18 cellular contexts compared by ENCODE assay signal in the genomic region with DNA sequence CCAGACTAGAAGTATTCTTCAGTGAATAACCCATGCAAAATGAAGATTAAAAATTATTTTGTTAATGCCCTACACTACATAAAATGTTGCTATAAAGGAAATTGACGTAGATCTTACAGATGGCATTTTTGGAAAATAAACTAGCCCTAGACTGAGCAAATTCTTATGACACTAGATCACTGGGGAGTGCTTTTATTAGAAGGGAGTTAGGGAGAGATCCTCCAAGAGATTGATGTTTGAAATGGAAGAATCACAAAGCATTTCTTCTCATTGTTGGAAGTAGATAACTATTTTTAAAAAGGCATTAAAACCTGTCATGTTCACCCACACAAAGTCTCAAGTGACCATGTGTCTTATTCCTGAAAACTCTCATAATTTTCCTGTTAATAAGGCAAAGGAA.
DNase-seq lines count a peak whose midpoint lies in the region; ATAC-seq and TF ChIP-seq lines count a peak whose summit lies in the region.
"Had no signal": no experiment of that assay in that cellular context is flagged by ENCODE, and none has a peak within 500 bp of the region (broad histone marks: within the 10 kb centered on the region; RNA-seq: fewer than 3 reads in every experiment).

No MANE protein-coding gene starts in this region.

- H3K27ac ChIP-seq in mesodermal cell (ENCODE audit: low read depth, low read length, severe bottlenecking) = peak overlapping the region; percentile 62
- H3K27ac ChIP-seq: heart left ventricle, vagina, WERI-Rb-1 had no signal

- POLR2A ChIA-PET in GM10248 (lab: Yijun Ruan, JAX) = no interaction called here

- H3K36me3 ChIP-seq in mesodermal cell (ENCODE audit: control insufficient read depth, insufficient read depth, low read length) = no peaks in the 10 kb centered on the region
- H3K36me3 ChIP-seq: heart left ventricle, vagina, WERI-Rb-1 had no signal

- CTCF ChIA-PET in GM10248 (lab: Yijun Ruan, JAX) = no interaction called here

- H3K4me3 Mint-ChIP-seq in stimulated activated effector memory CD8-positive, alpha-beta T cell treated with anti-CD3 and anti-CD28 coated beads, Interleukin-12 subunit alpha, Interleukin-12 subunit beta, amount 100 ng/mL, for 72 hours = no peak overlapping the region
- H3K4me3 Mint-ChIP-seq: CD4-positive, alpha-beta memory T cell; T-helper 2 cell treated with Interferon-gamma antibody and Interleukin-4, amounts not matched to agents 5 μg/mL and 100 μg/mL, for 36 hours had no signal

- WGBS in mesodermal cell (ENCODE audit: insufficient coverage in 2 of 2), 2 experiments = no CpG with 5 or more reads among the region's 1 CpG

- no peak overlapping the region for H3K27ac Mint-ChIP-seq in stimulated activated effector memory CD8-positive, alpha-beta T cell treated with anti-CD3 and anti-CD28 coated beads, Interleukin-12 subunit alpha, Interleukin-12 subunit beta, amount 100 ng/mL, for 72 hours
- H3K27ac Mint-ChIP-seq: CD4-positive, alpha-beta memory T cell; T-helper 2 cell treated with Interferon-gamma antibody and Interleukin-4, amounts not matched to agents 5 μg/mL and 100 μg/mL, for 36 hours had no signal

- H3K9me3 ChIP-seq in mesodermal cell (ENCODE audit: control insufficient read depth, low read length) = peaks cover 11% of the 10 kb centered on the region
- H3K9me3 ChIP-seq: vagina had no signal

- intact Hi-C loops in sciatic nerve (cut with DNase I) (no loop called here), left cardiac atrium (cut with DNase I) (no loop called here)

- H3K4me3 ChIP-seq in AG09309 (ENCODE audit: control insufficient read depth, low read depth, low read length) (no peak overlapping the region), choroid plexus epithelial cell (ENCODE audit: low read depth, low read length) (no peak overlapping the region), mesodermal cell (ENCODE audit: extremely low read depth, insufficient read depth, low read length, poor library complexity, severe bottlenecking) (no peak overlapping the region)
- H3K4me3 ChIP-seq: heart left ventricle, vagina had no signal

- no peak for ATAC-seq in stimulated activated effector memory CD8-positive, alpha-beta T cell treated with anti-CD3 and anti-CD28 coated beads, Interleukin-12 subunit alpha, Interleukin-12 subunit beta, amount 100 ng/mL, for 72 hours
- ATAC-seq in sciatic nerve (no peak), left cardiac atrium (no peak)
- ATAC-seq: heart left ventricle had no signal

- no peak for TF ChIP-seq CTCF in AG09309 (IDR thresholded peaks at IDR 0.05; ENCODE audit: control insufficient read depth, insufficient read depth, low read depth, low read length, missing control alignments)
- TF ChIP-seq CTCF in choroid plexus epithelial cell (conservative IDR thresholded peaks at IDR 0.05; ENCODE audit: low read depth, low read length) = no peak
- TF ChIP-seq CTCF in GM10248 (IDR thresholded peaks at IDR 0.05; ENCODE audit: control extremely low read depth, extremely low read depth, low read depth, missing control alignments) = no peak

- no peaks in the 10 kb centered on the region for H3K4me1 Mint-ChIP-seq in stimulated activated effector memory CD8-positive, alpha-beta T cell treated with anti-CD3 and anti-CD28 coated beads, Interleukin-12 subunit alpha, Interleukin-12 subunit beta, amount 100 ng/mL, for 72 hours
- H3K4me1 Mint-ChIP-seq: CD4-positive, alpha-beta memory T cell had no signal

- H3K36me3 Mint-ChIP-seq in stimulated activated effector memory CD8-positive, alpha-beta T cell treated with anti-CD3 and anti-CD28 coated beads, Interleukin-12 subunit alpha, Interleukin-12 subunit beta, amount 100 ng/mL, for 72 hours = no peaks in the 10 kb centered on the region
- H3K36me3 Mint-ChIP-seq: CD4-positive, alpha-beta memory T cell had no signal

- H3K9me3 Mint-ChIP-seq in stimulated activated effector memory CD8-positive, alpha-beta T cell treated with anti-CD3 and anti-CD28 coated beads, Interleukin-12 subunit alpha, Interleukin-12 subunit beta, amount 100 ng/mL, for 72 hours = no peaks in the 10 kb centered on the region
- H3K9me3 Mint-ChIP-seq: T-helper 2 cell treated with Interferon-gamma antibody and Interleukin-4, amounts not matched to agents 5 μg/mL and 100 μg/mL, for 36 hours had no signal

- DNase-seq in AG09309 (ENCODE audit: low read depth) (peak; percentile 48), NCI-H226 (peak; percentile 52), choroid plexus epithelial cell (ENCODE audit: low read depth) (peak; percentile 56), sciatic nerve (ENCODE audit: low spot score) (no peak), GM10248 (ENCODE audit: extremely low spot score) (no peak), left cardiac atrium (no peak)
- DNase-seq in stimulated activated effector memory CD8-positive, alpha-beta T cell treated with anti-CD3 and anti-CD28 coated beads, Interleukin-12 subunit alpha, Interleukin-12 subunit beta, amount 100 ng/mL, for 72 hours (ENCODE audit: low spot score in 2 of 2) = no peak
- DNase-seq: activated effector memory CD4-positive, alpha-beta T cell treated with Interleukin-2 at 50 U/mL for 16 hours; CD4-positive, alpha-beta memory T cell; central memory CD4-positive, alpha-beta T cell; effector CD8-positive, alpha-beta T cell; heart left ventricle; KG1; NCI-H2029 treated with DMSO at 0.1 percent for 48 hours; WERI-Rb-1 had no signal

- no peaks in the 10 kb centered on the region for H3K4me1 ChIP-seq in mesodermal cell (ENCODE audit: control insufficient read depth, insufficient read depth, low read length, poor library complexity, severe bottlenecking)
- H3K4me1 ChIP-seq: heart left ventricle, vagina had no signal

Comparison
In these comparisons a context has a peak if more than half of its experiments do, and no peak if none do; other contexts are left out.
1. DNase-seq: peak in AG09309 (single experiment), NCI-H226 (single experiment) and choroid plexus epithelial cell (single experiment); none in stimulated activated effector memory CD8-positive, alpha-beta T cell treated with anti-CD3 and anti-CD28 coated beads, Interleukin-12 subunit alpha, Interleukin-12 subunit beta, amount 100 ng/mL, for 72 hours (0 of 2), sciatic nerve (single experiment), GM10248 (single experiment) and left cardiac atrium (single experiment).